9 cellular contexts compared by ENCODE assay signal in the genomic region with DNA sequence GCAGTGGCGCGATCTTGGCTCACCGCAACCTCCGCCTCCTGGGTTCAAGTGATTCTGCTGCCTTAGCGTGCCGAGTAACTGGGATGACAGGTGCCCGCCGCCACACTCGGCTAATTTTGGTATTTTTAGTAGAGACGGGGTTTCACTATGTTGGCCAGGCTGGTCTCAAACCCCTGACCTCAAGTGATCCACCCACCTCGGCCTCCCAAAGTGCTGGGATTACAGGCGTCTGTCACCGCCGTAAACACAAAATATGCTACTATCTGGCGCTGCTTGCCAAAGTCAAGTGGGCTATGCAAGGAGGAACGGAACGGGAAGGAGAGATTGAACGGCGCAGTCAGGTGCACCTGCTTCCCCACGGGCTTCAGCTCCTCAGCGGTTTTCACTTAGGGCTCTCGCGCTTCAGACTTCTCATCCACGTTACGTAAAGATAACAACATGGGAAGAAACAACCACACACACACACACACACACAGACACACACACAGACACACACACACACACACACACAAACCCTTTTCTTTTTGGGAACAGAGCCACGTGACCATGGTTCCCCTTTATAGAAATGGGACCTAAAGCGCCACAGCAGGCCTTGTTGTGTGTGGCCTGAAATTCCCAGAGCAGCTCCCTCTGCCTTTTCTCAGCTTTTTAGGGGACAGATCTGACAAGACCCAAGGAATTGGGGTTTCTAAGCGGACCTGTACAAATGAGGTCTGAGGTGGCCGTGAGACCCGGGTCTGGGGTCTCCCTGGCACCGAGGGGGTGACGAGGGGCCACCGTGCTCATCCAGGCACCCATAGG. TPM values are rescaled to one million over a fixed set of nuclear protein-coding genes. Genes with fewer than 3 reads are reported as not detected.
DNase-seq lines count a peak whose midpoint lies in the region; ATAC-seq and TF ChIP-seq lines count a peak whose summit lies in the region.
"Had no signal": no experiment of that assay in that cellular context is flagged by ENCODE, and none has a peak within 500 bp of the region (broad histone marks: within the 10 kb centered on the region; RNA-seq: fewer than 3 reads in every experiment).

No MANE protein-coding gene starts in this region.

- no peak for TF ChIP-seq CTCF in right atrium auricular region (IDR thresholded peaks at IDR 0.05)

- no peaks in the 10 kb centered on the region for H3K9me3 Mint-ChIP-seq in activated naive CD8-positive, alpha-beta T cell treated with anti-CD3 and anti-CD28 coated beads, Interleukin-2, amount 50 U/mL, for 24 hours

- no peaks in the 10 kb centered on the region for H3K36me3 ChIP-seq in right atrium auricular region

- H3K9me3 ChIP-seq in right atrium auricular region: no peaks in the 10 kb centered on the region

- peak overlapping the region; percentile 87 for H3K4me3 Mint-ChIP-seq in activated naive CD8-positive, alpha-beta T cell treated with anti-CD3 and anti-CD28 coated beads, Interleukin-2, amount 50 U/mL, for 24 hours

- H3K27me3 ChIP-seq in right atrium auricular region: no peaks in the 10 kb centered on the region

- H3K4me1 ChIP-seq in right atrium auricular region: no peaks in the 10 kb centered on the region

- H3K27ac ChIP-seq in right atrium auricular region: peak overlapping the region in 1 of 2 donors; percentile 26
- H3K27ac ChIP-seq: C4-2B had no signal

- peaks cover 2% of the 10 kb centered on the region for H3K36me3 Mint-ChIP-seq in activated naive CD8-positive, alpha-beta T cell treated with anti-CD3 and anti-CD28 coated beads, Interleukin-2, amount 50 U/mL, for 24 hours (ENCODE audit: low read depth)

- H3K4me1 Mint-ChIP-seq in activated naive CD8-positive, alpha-beta T cell treated with anti-CD3 and anti-CD28 coated beads, Interleukin-2, amount 50 U/mL, for 24 hours: peaks cover 42% of the 10 kb centered on the region

- no peak for DNase-seq in Right ventricle myocardium superior
- DNase-seq in right atrium auricular region (ENCODE audit: low spot score): no peak
- DNase-seq in OCI-M1 (lab: John Stamatoyannopoulos, UW): peak; percentile 72
- DNase-seq in activated naive CD8-positive, alpha-beta T cell treated with anti-CD3 and anti-CD28 coated beads, Interleukin-2, amount 50 U/mL, for 24 hours: peak; percentile 52
- peak; percentile 62 for DNase-seq in stimulated activated CD4-positive, alpha-beta T cell treated with anti-CD3 and anti-CD28 coated beads, Interleukin-1b, Interleukin-23, amount 100 ng/mL, for 48 hours
- no peak for DNase-seq in NCI-H2081 treated with DMSO at 0.1 percent for 48 hours (lab: John Stamatoyannopoulos, UW)
- DNase-seq in AG08395 (ENCODE audit: low spot score): no peak

- peak overlapping the region; percentile 98 for H3K27ac Mint-ChIP-seq in activated naive CD8-positive, alpha-beta T cell treated with anti-CD3 and anti-CD28 coated beads, Interleukin-2, amount 50 U/mL, for 24 hours

- intact Hi-C loops in Right ventricle myocardium superior (cut with DNase I): no loop called here

- no peaks in the 10 kb centered on the region for H3K27me3 Mint-ChIP-seq in activated naive CD8-positive, alpha-beta T cell treated with anti-CD3 and anti-CD28 coated beads, Interleukin-2, amount 50 U/mL, for 24 hours

- H3K4me3 ChIP-seq in right atrium auricular region: peak overlapping the region in 1 of 2 donors; percentile 36

- peak; percentile 63 for ATAC-seq in Right ventricle myocardium superior (ENCODE audit: poor library complexity)
- ATAC-seq in activated naive CD8-positive, alpha-beta T cell treated with anti-CD3 and anti-CD28 coated beads, Interleukin-2, amount 50 U/mL, for 24 hours: peak; percentile 7
- no peak for ATAC-seq in HG02884 (IDR thresholded peaks at IDR 0.05; ENCODE audit: unreplicated experiment)

RNA-seq across cellular contexts. Expression of gene P2RY8, which starts 1.5 kb away (rescaled TPM):
- total RNA-seq in Right ventricle myocardium superior (1.6 TPM), right atrium auricular region (1 to 10 TPM in 1 of 2 donors, under 1 TPM in 1; 0.93 to 1.3 TPM)

RNA-seq across cellular contexts. Expression of gene AKAP17A, which starts 56.0 kb away (rescaled TPM):
- total RNA-seq in Right ventricle myocardium superior: 12.4 TPM
- 10 to 100 TPM; 16.0 to 19.3 TPM for total RNA-seq in right atrium auricular region

Comparison
In these comparisons a context has a peak if more than half of its experiments do, and no peak if none do; other contexts are left out.
1. DNase-seq: peak in OCI-M1 (single experiment), activated naive CD8-positive, alpha-beta T cell treated with anti-CD3 and anti-CD28 coated beads, Interleukin-2, amount 50 U/mL, for 24 hours (single experiment) and stimulated activated CD4-positive, alpha-beta T cell treated with anti-CD3 and anti-CD28 coated beads, Interleukin-1b, Interleukin-23, amount 100 ng/mL, for 48 hours (single experiment); none in Right ventricle myocardium superior (single experiment), right atrium auricular region (single experiment), NCI-H2081 treated with DMSO at 0.1 percent for 48 hours (single experiment) and AG08395 (single experiment).